1 cellular context compared by ENCODE assay signal in genomic region chr19:38250821-38251563, GRCh38.
TF ChIP-seq lines count a peak whose summit lies in the region.

No MANE protein-coding gene starts in this region.

TF ChIP-seq in HepG2, 621 proteins besides CTCF, POLR2A, EP300 and RAD21 (continued from another document and continues in another):
- TF ChIP-seq ZNF430 (CRISPR knock-in tag; IDR thresholded peaks at IDR 0.05) (no peak), MAFF (IDR thresholded peaks at IDR 0.05; ENCODE audit: low read depth, low read length) (no peak), SRF (IDR thresholded peaks at IDR 0.05; ENCODE audit: low read depth, low read length) (no peak), ZNF101 (CRISPR knock-in tag; IDR thresholded peaks at IDR 0.05; ENCODE audit: borderline replicate concordance, low read depth) (no peak), PREB (CRISPR knock-in tag; IDR thresholded peaks at IDR 0.05) (no peak), SPEN (CRISPR knock-in tag; IDR thresholded peaks at IDR 0.05; ENCODE audit: low read depth) (no peak), ADNP (CRISPR knock-in tag; IDR thresholded peaks at IDR 0.05) (no peak), KDM5B (CRISPR knock-in tag; IDR thresholded peaks at IDR 0.05; ENCODE audit: borderline replicate concordance) (no peak), ZBTB46 (CRISPR knock-in tag; IDR thresholded peaks at IDR 0.05; ENCODE audit: borderline replicate concordance) (no peak), ZNF318 (CRISPR knock-in tag; IDR thresholded peaks at IDR 0.05) (no peak), RXRB (CRISPR knock-in tag; IDR thresholded peaks at IDR 0.05; ENCODE audit: borderline replicate concordance) (peak; percentile 98), RBM39 (IDR thresholded peaks at IDR 0.05; ENCODE audit: low read depth, low read length, poor library complexity, severe bottlenecking) (no peak), SMAD3 (CRISPR knock-in tag; IDR thresholded peaks at IDR 0.05) (no peak), ZNF879 (CRISPR knock-in tag; IDR thresholded peaks at IDR 0.05) (no peak), ZNF619 (CRISPR knock-in tag; IDR thresholded peaks at IDR 0.05) (no peak), ZNF83 (CRISPR knock-in tag; IDR thresholded peaks at IDR 0.05; ENCODE audit: borderline replicate concordance) (no peak), ZC3H4 (CRISPR knock-in tag; IDR thresholded peaks at IDR 0.05; ENCODE audit: borderline replicate concordance) (no peak), ZBTB49 (CRISPR knock-in tag; IDR thresholded peaks at IDR 0.05; ENCODE audit: borderline replicate concordance) (no peak), ZNF496 (CRISPR knock-in tag; IDR thresholded peaks at IDR 0.05; ENCODE audit: insufficient replicate concordance) (no peak), ZNF788 (CRISPR knock-in tag; IDR thresholded peaks at IDR 0.05; ENCODE audit: borderline replicate concordance) (peak; percentile 31; the same call in 1 of the 2 replicates), IRF9 (CRISPR knock-in tag; IDR thresholded peaks at IDR 0.05; ENCODE audit: borderline replicate concordance) (no peak), PRDM10 (CRISPR knock-in tag; IDR thresholded peaks at IDR 0.05; ENCODE audit: low read depth) (no peak), ZNF770 (CRISPR knock-in tag; IDR thresholded peaks at IDR 0.05) (0 out of 2 replicates have a peak, but pooled peaks have one; percentile 29), MXI1 (IDR thresholded peaks at IDR 0.05; ENCODE audit: borderline replicate concordance, low read depth, low read length) (no peak), RAD51 (IDR thresholded peaks at IDR 0.05; ENCODE audit: borderline replicate concordance) (no peak), ZNF264 (CRISPR knock-in tag; IDR thresholded peaks at IDR 0.05) (no peak), ZNF263 (CRISPR knock-in tag; IDR thresholded peaks at IDR 0.05) (no peak), ZNF296 (CRISPR knock-in tag; conservative IDR thresholded peaks at IDR 0.05) (no peak), ONECUT2 (CRISPR knock-in tag; IDR thresholded peaks at IDR 0.05) (no peak), ZBTB21 (CRISPR knock-in tag; IDR thresholded peaks at IDR 0.05) (no peak), FOXA3 (CRISPR knock-in tag; IDR thresholded peaks at IDR 0.05) (peak; percentile 88), DRAP1 (CRISPR knock-in tag; IDR thresholded peaks at IDR 0.05) (no peak)
